Comparison of ENCODE assay signal across 25 cellular contexts in genomic region chr4:96099031-96099430, GRCh38.
A peak's percentile ranks its signal among the peaks of the same experiment; 100 is the strongest.
DNase-seq lines count a peak whose midpoint lies in the region; ATAC-seq, FAIRE-seq and TF ChIP-seq lines count a peak whose summit lies in the region.
"Had no signal": no experiment of that assay in that cellular context is flagged by ENCODE, and none has a peak within 500 bp of the region (broad histone marks: within the 10 kb centered on the region; RNA-seq: fewer than 3 reads in every experiment).

No MANE protein-coding gene starts in this region.

- H3K4me1 ChIP-seq in right atrium auricular region (no peaks in the 10 kb centered on the region), right cardiac atrium (ENCODE audit: control insufficient read depth, insufficient read depth, low read length) (no peaks in the 10 kb centered on the region), left ventricle myocardium inferior (peaks cover 7% of the 10 kb centered on the region)
- H3K4me1 ChIP-seq: BLaER1, Caco-2 had no signal

- CTCF ChIA-PET in T-cell (lab: Charles Lee) = no interaction called here

- POLR2A ChIA-PET in T-cell (lab: Charles Lee) = no interaction called here

- 41% methylated on average over 1 of the region's 1 CpG for WGBS in right cardiac atrium

- peak; percentile 33 for FAIRE-seq in islet of Langerhans (lab: Jason Lieb, UNC)
- FAIRE-seq: D721Med, GM12878, GM19239 had no signal

- ATAC-seq in Right ventricle myocardium inferior = peak; percentile 39
- peak; percentile 32 to 86 for ATAC-seq in right cardiac atrium
- ATAC-seq in HG02763 (IDR thresholded peaks at IDR 0.05; ENCODE audit: unreplicated experiment) = no peak
- no peak for ATAC-seq in T-cell (replicated peaks in 1 of 4)
- ATAC-seq: CD8-positive, alpha-beta T cell; GM12878; HCT116 had no signal

- H3K4me3 Mint-ChIP-seq in T-cell = no peak overlapping the region
- H3K4me3 Mint-ChIP-seq: B cell; CD4-positive, CD25-positive, alpha-beta regulatory T cell; CD8-positive, alpha-beta T cell; H9 had no signal

- H3K27me3 ChIP-seq in right atrium auricular region (no peaks in the 10 kb centered on the region), right cardiac atrium (ENCODE audit: control insufficient read depth, insufficient read depth) (no peaks in the 10 kb centered on the region), left ventricle myocardium inferior (ENCODE audit: low read depth) (no peaks in the 10 kb centered on the region)
- H3K27me3 ChIP-seq: BLaER1 had no signal

- peaks cover 4 to 17% (median 10%) of the 10 kb centered on the region in 3 donors for H3K9me3 Mint-ChIP-seq in T-cell

- no peaks in the 10 kb centered on the region for H3K4me1 Mint-ChIP-seq in T-cell
- H3K4me1 Mint-ChIP-seq: B cell; CD4-positive, CD25-positive, alpha-beta regulatory T cell had no signal

- H3K36me3 ChIP-seq in right atrium auricular region (no peaks in the 10 kb centered on the region), left ventricle myocardium inferior (no peaks in the 10 kb centered on the region)
- H3K36me3 ChIP-seq: BLaER1 had no signal

- DNase-seq in Right ventricle myocardium inferior (ENCODE audit: missing footprints) (no peak), right atrium auricular region (ENCODE audit: low spot score) (no peak), right cardiac atrium (no peak), left ventricle myocardium inferior (no peak), stromal cell of bone marrow (ENCODE audit: low read depth) (peak; percentile 20), T-cell (no peak)
- DNase-seq: Caco-2; CD4-positive, CD25-positive, alpha-beta regulatory T cell; CD8-positive, alpha-beta T cell; DMS 273 treated with DMSO at 0.1 percent for 48 hours; DMS79; EL; GDM1; GM23248; H9 had no signal

- intact Hi-C loops in Right ventricle myocardium inferior (cut with DNase I) (no loop called here), right cardiac atrium (cut with DNase I) (no loop called here), left ventricle myocardium inferior (cut with micrococcal nuclease) (no loop called here)

- H3K27ac ChIP-seq in right atrium auricular region = no peak overlapping the region
- H3K27ac ChIP-seq in right cardiac atrium (ENCODE audit: low read length) = no peak overlapping the region
- no peak overlapping the region for H3K27ac ChIP-seq in left ventricle myocardium inferior (replicated peaks)
- H3K27ac ChIP-seq: 22Rv1, BLaER1, C4-2B, GM23248 had no signal

- H3K27me3 Mint-ChIP-seq in T-cell = no peaks in the 10 kb centered on the region
- H3K27me3 Mint-ChIP-seq: B cell; CD4-positive, CD25-positive, alpha-beta regulatory T cell had no signal

- no peak for TF ChIP-seq CTCF in right atrium auricular region (IDR thresholded peaks at IDR 0.05)
- TF ChIP-seq CTCF in left ventricle myocardium inferior (IDR thresholded peaks at IDR 0.05; ENCODE audit: borderline replicate concordance) = no peak

- no peaks in the 10 kb centered on the region for H3K36me3 Mint-ChIP-seq in T-cell
- H3K36me3 Mint-ChIP-seq: CD4-positive, CD25-positive, alpha-beta regulatory T cell; CD8-positive, alpha-beta T cell had no signal

- no peak overlapping the region for H3K27ac Mint-ChIP-seq in T-cell
- H3K27ac Mint-ChIP-seq: B cell; CD4-positive, CD25-positive, alpha-beta regulatory T cell; CD8-positive, alpha-beta T cell; H9 had no signal

- no peak overlapping the region for H3K4me3 ChIP-seq in right atrium auricular region
- H3K4me3 ChIP-seq in right cardiac atrium (ENCODE audit: low read length) = no peak overlapping the region
- no peak overlapping the region for H3K4me3 ChIP-seq in left ventricle myocardium inferior
- H3K4me3 ChIP-seq: BLaER1, GM12878, GM23248 had no signal

- no peaks in the 10 kb centered on the region for H3K9me3 ChIP-seq in right atrium auricular region
- H3K9me3 ChIP-seq in right cardiac atrium (ENCODE audit: control insufficient read depth, low read length) = no peaks in the 10 kb centered on the region
- peaks cover 5% of the 10 kb centered on the region for H3K9me3 ChIP-seq in left ventricle myocardium inferior (replicated peaks)
- H3K9me3 ChIP-seq: BLaER1, Caco-2 had no signal

Comparison
In these comparisons a context has a peak if more than half of its experiments do, and no peak if none do; other contexts are left out.
1. ATAC-seq: peak in Right ventricle myocardium inferior (single experiment) and right cardiac atrium (2 of 2); none in HG02763 (single experiment) and T-cell (0 of 4).